In the genomic region with DNA sequence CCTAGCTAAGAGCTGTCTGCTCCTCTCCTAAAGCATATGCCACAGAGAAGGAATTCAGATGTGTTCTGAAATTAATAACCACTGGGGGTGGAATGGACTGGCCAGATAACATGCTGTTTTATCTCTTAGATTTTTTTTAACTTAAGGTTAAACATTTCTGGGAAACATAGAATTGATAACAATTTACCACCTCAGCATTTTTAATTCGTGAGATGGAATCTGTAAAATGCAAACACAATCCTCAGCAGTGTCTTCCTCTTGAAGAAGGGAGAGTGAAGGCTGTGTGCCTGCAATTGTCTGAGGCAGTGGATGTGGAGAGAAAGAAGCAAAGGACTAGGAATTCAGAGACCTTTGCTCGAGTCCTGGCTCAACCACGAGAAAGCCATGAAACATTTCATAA, we compare ENCODE assay signal across 1 cellular context.
TF ChIP-seq lines count a peak whose summit lies in the region.

A gene with protein sequence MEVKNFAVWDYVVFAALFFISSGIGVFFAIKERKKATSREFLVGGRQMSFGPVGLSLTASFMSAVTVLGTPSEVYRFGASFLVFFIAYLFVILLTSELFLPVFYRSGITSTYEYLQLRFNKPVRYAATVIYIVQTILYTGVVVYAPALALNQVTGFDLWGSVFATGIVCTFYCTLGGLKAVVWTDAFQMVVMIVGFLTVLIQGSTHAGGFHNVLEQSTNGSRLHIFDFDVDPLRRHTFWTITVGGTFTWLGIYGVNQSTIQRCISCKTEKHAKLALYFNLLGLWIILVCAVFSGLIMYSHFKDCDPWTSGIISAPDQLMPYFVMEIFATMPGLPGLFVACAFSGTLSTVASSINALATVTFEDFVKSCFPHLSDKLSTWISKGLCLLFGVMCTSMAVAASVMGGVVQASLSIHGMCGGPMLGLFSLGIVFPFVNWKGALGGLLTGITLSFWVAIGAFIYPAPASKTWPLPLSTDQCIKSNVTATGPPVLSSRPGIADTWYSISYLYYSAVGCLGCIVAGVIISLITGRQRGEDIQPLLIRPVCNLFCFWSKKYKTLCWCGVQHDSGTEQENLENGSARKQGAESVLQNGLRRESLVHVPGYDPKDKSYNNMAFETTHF (minus strand): TSS at position 94 of the 400 bp plus-strand sequence. CDS start 346 bp downstream, outside the sequence.

TF ChIP-seq in A549, 52 proteins besides CTCF, POLR2A, EP300 and RAD21:
- TF ChIP-seq RNF2 (IDR thresholded peaks at IDR 0.05; ENCODE audit: borderline replicate concordance, low read depth) (no peak), GATA3 (IDR thresholded peaks at IDR 0.05; ENCODE audit: borderline replicate concordance) (no peak), MAFK (IDR thresholded peaks at IDR 0.05; ENCODE audit: partially characterized antibody) (peak; percentile 83), FOSB (CRISPR knock-in tag; IDR thresholded peaks at IDR 0.05) (no peak), TFCP2L1 (CRISPR knock-in tag; IDR thresholded peaks at IDR 0.05) (no peak)
TF ChIP-seq in A549: peak in this region for 1.
